Comparison of ENCODE assay signal across 18 cellular contexts in genomic region chr16:81566245-81567007, GRCh38.
"Had no signal": no experiment of that assay in that cellular context is flagged by ENCODE, and none has a peak within 500 bp of the region (broad histone marks: within the 10 kb centered on the region; RNA-seq: fewer than 3 reads in every experiment).

No MANE protein-coding gene starts in this region.

- H3K36me3 ChIP-seq: cardiac muscle cell, tibial artery had no signal

- H3K27ac ChIP-seq: cardiac muscle cell, foreskin keratinocyte, tibial artery had no signal

- H3K4me3 Mint-ChIP-seq: activated CD4-positive, alpha-beta T cell treated with anti-CD3 and anti-CD28 coated beads, Interleukin-2, amount 10 ng/mL, durations not matched to agents 7 days and 5 days; activated naive CD8-positive, alpha-beta T cell; naive thymus-derived CD8-positive, alpha-beta T cell had no signal

- H3K9me3 ChIP-seq: tibial artery had no signal

- H3K4me3 ChIP-seq: cardiac muscle cell, tibial artery had no signal

- H3K9me3 Mint-ChIP-seq: activated CD4-positive, alpha-beta T cell treated with anti-CD3 and anti-CD28 coated beads, Interleukin-2, amount 10 ng/mL, durations not matched to agents 7 days and 5 days; naive thymus-derived CD8-positive, alpha-beta T cell had no signal

- H3K27me3 ChIP-seq: cardiac muscle cell, foreskin keratinocyte, tibial artery had no signal

- DNase-seq: activated CD4-positive, alpha-beta T cell treated with anti-CD3 and anti-CD28 coated beads, Interleukin-2, amount 10 ng/mL, durations not matched to agents 7 days and 5 days; activated CD8-positive, alpha-beta memory T cell treated with anti-CD3 and anti-CD28 coated beads, Interleukin-2, amount 50 U/mL, for 48 hours; activated gamma-delta T cell; activated T-cell treated with anti-CD3 and anti-CD28 coated beads, Interleukin-2, amount 50 U/mL, for 48 hours; foreskin keratinocyte; head of caudate nucleus; mesendoderm; naive thymus-derived CD8-positive, alpha-beta T cell; retina; stimulated activated CD4-positive, alpha-beta T cell treated with anti-CD3 and anti-CD28 coated beads, Interleukin-12 subunit alpha, Interleukin-12 subunit beta, amount 100 ng/mL, for 4 hours; stimulated activated CD4-positive, alpha-beta T cell treated with anti-CD3 and anti-CD28 coated beads, Interleukin-1b, Interleukin-23, amount 100 ng/mL, for 48 hours; stimulated activated CD8-positive, alpha-beta memory T cell treated with anti-CD3 and anti-CD28 coated beads, Interleukin-4, amount 100 ng/mL, for 48 hours; stimulated activated naive CD4-positive, alpha-beta T cell treated with Interleukin-2 at 50 U/mL for 16 hours; T-helper 1 cell; T1000; tibial artery had no signal

- H3K27ac Mint-ChIP-seq: activated CD4-positive, alpha-beta T cell treated with anti-CD3 and anti-CD28 coated beads, Interleukin-2, amount 10 ng/mL, durations not matched to agents 7 days and 5 days; activated naive CD8-positive, alpha-beta T cell had no signal

- H3K27me3 Mint-ChIP-seq: activated CD4-positive, alpha-beta T cell treated with anti-CD3 and anti-CD28 coated beads, Interleukin-2, amount 10 ng/mL, durations not matched to agents 7 days and 5 days; activated naive CD8-positive, alpha-beta T cell; naive thymus-derived CD8-positive, alpha-beta T cell had no signal
